Comparison of ENCODE assay signal across 10 cellular contexts in genomic region chr2:105804266-105804665, GRCh38. TPM values are rescaled to one million over a fixed set of nuclear protein-coding genes. Genes with fewer than 3 reads are reported as not detected.
A peak's percentile ranks its signal among the peaks of the same experiment; 100 is the strongest.
DNase-seq lines count a peak whose midpoint lies in the region; ATAC-seq and TF ChIP-seq lines count a peak whose summit lies in the region.
"Had no signal": no experiment of that assay in that cellular context is flagged by ENCODE, and none has a peak within 500 bp of the region (broad histone marks: within the 10 kb centered on the region; RNA-seq: fewer than 3 reads in every experiment).

No MANE protein-coding gene starts in this region.

- peaks cover 49% of the 10 kb centered on the region for H3K4me1 Mint-ChIP-seq in glutamatergic neuron (ENCODE audit: low read depth, unreplicated experiment)

- no peak overlapping the region for H3K4me3 ChIP-seq in SK-N-MC

- H3K4me3 Mint-ChIP-seq in glutamatergic neuron (ENCODE audit: unreplicated experiment), result no peak overlapping the region

- no peaks in the 10 kb centered on the region for H3K36me3 ChIP-seq in SK-N-MC (ENCODE audit: insufficient read depth, low read length)

- peak; percentile 14 for DNase-seq in DMS 273 treated with DMSO at 0.1 percent for 48 hours (lab: John Stamatoyannopoulos, UW)
- peak; percentile 98 for DNase-seq in NCI-H1092 treated with DMSO at 0.1 percent for 48 hours (lab: John Stamatoyannopoulos, UW)
- peak; percentile 81 for DNase-seq in SK-N-MC (ENCODE audit: low read depth, low spot score)
- DNase-seq in glutamatergic neuron, result no peak
- no peak for DNase-seq in mesenteric fat pad (ENCODE audit: low spot score)
- DNase-seq in CD1c-positive myeloid dendritic cell (ENCODE audit: extremely low spot score), result no peak
- no peak for DNase-seq in kidney tubule cell (ENCODE audit: low spot score)
- DNase-seq: stimulated activated CD4-positive, alpha-beta T cell treated with anti-CD3 and anti-CD28 coated beads, Interleukin-2, amount 100 ng/mL, for 24 hours had no signal

- peaks cover 3% of the 10 kb centered on the region for H3K9me3 Mint-ChIP-seq in glutamatergic neuron (ENCODE audit: unreplicated experiment)

- no peak overlapping the region for H3K27ac ChIP-seq in SK-N-MC
- H3K27ac ChIP-seq: VCaP had no signal

- no peak overlapping the region for H3K9ac ChIP-seq in SK-N-MC (ENCODE audit: insufficient read length)

- no peaks in the 10 kb centered on the region for H3K27me3 Mint-ChIP-seq in glutamatergic neuron (ENCODE audit: unreplicated experiment)

- no peaks in the 10 kb centered on the region for H3K9me3 ChIP-seq in SK-N-MC (ENCODE audit: low read depth, low read length)

- no peak for ATAC-seq in GM21390 (IDR thresholded peaks at IDR 0.05; ENCODE audit: unreplicated experiment)

- peaks cover 5% of the 10 kb centered on the region for H3K36me3 Mint-ChIP-seq in glutamatergic neuron (ENCODE audit: unreplicated experiment)

- peak overlapping the region; percentile 60 for H3K27ac Mint-ChIP-seq in glutamatergic neuron (ENCODE audit: unreplicated experiment)

- no peak for TF ChIP-seq CTCF in glutamatergic neuron (IDR thresholded peaks at IDR 0.05; ENCODE audit: partially characterized antibody, unreplicated experiment)

RNA-seq across cellular contexts. Expression of gene NCK2, which starts 59.6 kb away (rescaled TPM):
- total RNA-seq in glutamatergic neuron (ENCODE audit: unreplicated experiment) (82.4 TPM), mesenteric fat pad (39.7 TPM)

Comparison
In these comparisons a context has a peak if more than half of its experiments do, and no peak if none do; other contexts are left out.
1. DNase-seq: peak in DMS 273 treated with DMSO at 0.1 percent for 48 hours (single experiment), NCI-H1092 treated with DMSO at 0.1 percent for 48 hours (single experiment) and SK-N-MC (single experiment); none in glutamatergic neuron (single experiment), mesenteric fat pad (single experiment), CD1c-positive myeloid dendritic cell (single experiment) and kidney tubule cell (single experiment).